ENCODE assay signal across 1 cellular context in genomic region chr2:178865121-178865520, GRCh38.
TF ChIP-seq lines count a peak whose summit lies in the region.

No MANE protein-coding gene starts in this region.

TF ChIP-seq in endothelial cell of umbilical vein, 7 proteins besides CTCF, POLR2A, EP300 and RAD21 (continued from another document):
- no peak for TF ChIP-seq MAX (IDR thresholded peaks at IDR 0.05; ENCODE audit: insufficient read depth, insufficient read length)
- TF ChIP-seq MYC (IDR thresholded peaks at IDR 0.05; ENCODE audit: low read depth, low read length): no peak
- no peak for TF ChIP-seq JUN (IDR thresholded peaks at IDR 0.05; ENCODE audit: borderline replicate concordance, insufficient read depth, insufficient read length, low read depth)
- no peak for TF ChIP-seq GATA2 (IDR thresholded peaks at IDR 0.05; ENCODE audit: insufficient read depth, insufficient read length, low read depth, low read length)
- no peak for TF ChIP-seq POLR2AphosphoS5 (IDR thresholded peaks at IDR 0.05; ENCODE audit: insufficient read depth, low read depth, low read length)
- peak; percentile 77 for TF ChIP-seq FOS (IDR thresholded peaks at IDR 0.05; ENCODE audit: borderline replicate concordance, insufficient read depth, low read length)
